Comparison of ENCODE assay signal across 26 cellular contexts in the genomic region with DNA sequence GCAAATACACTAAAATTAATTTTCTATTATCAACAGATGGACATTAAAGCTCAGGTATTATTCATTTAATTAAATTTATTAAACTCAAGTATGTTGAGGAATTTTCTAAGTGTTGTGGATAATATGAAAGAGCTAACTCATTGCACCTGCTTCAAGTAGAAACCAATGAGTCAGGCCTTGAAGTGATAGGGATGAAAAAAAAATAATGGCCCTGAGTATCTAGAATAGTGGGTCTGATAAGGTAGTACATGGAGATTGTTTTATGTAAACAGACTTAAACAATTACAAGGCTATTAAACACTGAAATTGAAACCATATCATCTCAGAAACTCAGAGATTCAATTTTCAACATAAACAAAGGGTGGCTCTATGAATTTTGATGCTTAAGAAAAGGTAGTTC.
"Had no signal": no experiment of that assay in that cellular context is flagged by ENCODE, and none has a peak within 500 bp of the region (broad histone marks: within the 10 kb centered on the region; RNA-seq: fewer than 3 reads in every experiment).

No MANE protein-coding gene starts in this region.

- H3K27ac ChIP-seq: ascending aorta, brain microvascular endothelial cell, epithelial cell of prostate, esophagus squamous epithelium, gastroesophageal sphincter, heart right ventricle, hepatocyte had no signal

- H3K36me3 ChIP-seq: ascending aorta, brain microvascular endothelial cell, esophagus squamous epithelium, gastroesophageal sphincter, heart right ventricle had no signal

- H3K4me1 ChIP-seq: ascending aorta, esophagus squamous epithelium, gastroesophageal sphincter, heart right ventricle had no signal

- DNase-seq: activated CD4-positive, alpha-beta memory T cell treated with anti-CD3 and anti-CD28 coated beads for 36 hours; activated CD4-positive, alpha-beta T cell treated with anti-CD3 and anti-CD28 coated beads for 36 hours; activated CD4-positive, alpha-beta T cell treated with anti-CD3 and anti-CD28 coated beads, Interleukin-2, amount 10 ng/mL, durations not matched to agents 24 days and 14 days; activated CD4-positive, CD25-positive, alpha-beta regulatory T cell; activated CD4-positive, CD25-positive, alpha-beta regulatory T cell treated with anti-CD3 and anti-CD28 coated beads, Interleukin-2, amount 50 U/mL, for 72 hours; activated CD8-positive, alpha-beta memory T cell treated with anti-CD3 and anti-CD28 coated beads, Interleukin-2, amount 10 ng/mL, durations not matched to agents 7 days and 5 days; activated CD8-positive, alpha-beta memory T cell treated with anti-CD3 and anti-CD28 coated beads, Interleukin-2, amount 50 U/mL, for 4 hours; activated CD8-positive, alpha-beta T cell treated with anti-CD3 and anti-CD28 coated beads, Interleukin-2, amount 10 ng/mL, durations not matched to agents 7 days and 5 days; activated effector memory CD4-positive, alpha-beta T cell treated with anti-CD3 and anti-CD28 coated beads, Interleukin-2, amount 50 U/mL, for 16 hours; activated naive CD4-positive, alpha-beta T cell treated with anti-CD3 and anti-CD28 coated beads for 36 hours; activated naive CD8-positive, alpha-beta T cell treated with anti-CD3 and anti-CD28 coated beads, Interleukin-2, amount 10 ng/mL, durations not matched to agents 7 days and 5 days; activated T-cell treated with anti-CD3 and anti-CD28 coated beads, Interleukin-2, amount 50 U/mL, for 1 hour; activated T-cell treated with anti-CD3 and anti-CD28 coated beads, Interleukin-2, amount 50 U/mL, for 48 hours; brain microvascular endothelial cell; cortex of kidney; dermis blood vessel endothelial cell; effector CD4-positive, alpha-beta T cell; esophagus squamous epithelium; foreskin melanocyte; heart right ventricle; T-helper 2 cell had no signal

- H3K27me3 ChIP-seq: ascending aorta, brain microvascular endothelial cell, esophagus squamous epithelium, gastroesophageal sphincter, heart right ventricle, hepatocyte had no signal

- ATAC-seq: activated CD4-positive, alpha-beta T cell treated with anti-CD3 and anti-CD28 coated beads for 36 hours; activated CD8-positive, alpha-beta memory T cell treated with anti-CD3 and anti-CD28 coated beads, Interleukin-2, amount 10 ng/mL, durations not matched to agents 7 days and 5 days; activated CD8-positive, alpha-beta T cell treated with anti-CD3 and anti-CD28 coated beads, Interleukin-2, amount 10 ng/mL, durations not matched to agents 7 days and 5 days; activated naive CD4-positive, alpha-beta T cell treated with anti-CD3 and anti-CD28 coated beads, Interleukin-2, amount 50 U/mL, for 72 hours; gastroesophageal sphincter; heart right ventricle had no signal

- H3K4me3 ChIP-seq: ascending aorta, esophagus squamous epithelium, gastroesophageal sphincter, heart right ventricle, hepatocyte had no signal
